1 cellular context compared by ENCODE assay signal in the genomic region with DNA sequence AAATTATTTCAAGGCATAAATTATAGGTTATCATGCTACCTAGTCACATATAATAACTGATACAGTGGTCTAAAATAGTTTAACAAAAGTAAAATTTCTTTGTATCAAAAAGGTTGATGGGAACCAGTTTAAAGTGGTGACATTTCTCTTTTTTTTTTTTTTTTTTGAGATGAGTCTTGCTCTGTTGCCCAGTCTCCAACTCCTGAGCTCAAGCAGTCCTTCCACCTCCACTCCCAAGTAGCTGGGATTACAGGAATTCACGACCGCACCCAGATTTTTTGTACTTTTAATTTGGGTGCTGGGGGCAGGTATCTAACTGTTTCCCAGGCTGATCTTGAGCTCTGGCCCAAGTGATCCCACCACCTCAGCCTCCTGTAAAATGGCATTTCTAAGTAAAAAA.
TF ChIP-seq lines count a peak whose summit lies in the region.

No MANE protein-coding gene starts in this region.

TF ChIP-seq in GM12878, 131 proteins besides CTCF, POLR2A, EP300 and RAD21 (continued from another document):
- TF ChIP-seq, protein P1, sequence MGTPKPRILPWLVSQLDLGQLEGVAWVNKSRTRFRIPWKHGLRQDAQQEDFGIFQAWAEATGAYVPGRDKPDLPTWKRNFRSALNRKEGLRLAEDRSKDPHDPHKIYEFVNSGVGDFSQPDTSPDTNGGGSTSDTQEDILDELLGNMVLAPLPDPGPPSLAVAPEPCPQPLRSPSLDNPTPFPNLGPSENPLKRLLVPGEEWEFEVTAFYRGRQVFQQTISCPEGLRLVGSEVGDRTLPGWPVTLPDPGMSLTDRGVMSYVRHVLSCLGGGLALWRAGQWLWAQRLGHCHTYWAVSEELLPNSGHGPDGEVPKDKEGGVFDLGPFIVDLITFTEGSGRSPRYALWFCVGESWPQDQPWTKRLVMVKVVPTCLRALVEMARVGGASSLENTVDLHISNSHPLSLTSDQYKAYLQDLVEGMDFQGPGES (IDR thresholded peaks at IDR 0.05) = no peak
- TF ChIP-seq, protein P2, sequence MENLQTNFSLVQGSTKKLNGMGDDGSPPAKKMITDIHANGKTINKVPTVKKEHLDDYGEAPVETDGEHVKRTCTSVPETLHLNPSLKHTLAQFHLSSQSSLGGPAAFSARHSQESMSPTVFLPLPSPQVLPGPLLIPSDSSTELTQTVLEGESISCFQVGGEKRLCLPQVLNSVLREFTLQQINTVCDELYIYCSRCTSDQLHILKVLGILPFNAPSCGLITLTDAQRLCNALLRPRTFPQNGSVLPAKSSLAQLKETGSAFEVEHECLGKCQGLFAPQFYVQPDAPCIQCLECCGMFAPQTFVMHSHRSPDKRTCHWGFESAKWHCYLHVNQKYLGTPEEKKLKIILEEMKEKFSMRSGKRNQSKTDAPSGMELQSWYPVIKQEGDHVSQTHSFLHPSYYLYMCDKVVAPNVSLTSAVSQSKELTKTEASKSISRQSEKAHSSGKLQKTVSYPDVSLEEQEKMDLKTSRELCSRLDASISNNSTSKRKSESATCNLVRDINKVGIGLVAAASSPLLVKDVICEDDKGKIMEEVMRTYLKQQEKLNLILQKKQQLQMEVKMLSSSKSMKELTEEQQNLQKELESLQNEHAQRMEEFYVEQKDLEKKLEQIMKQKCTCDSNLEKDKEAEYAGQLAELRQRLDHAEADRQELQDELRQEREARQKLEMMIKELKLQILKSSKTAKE (IDR thresholded peaks at IDR 0.05; ENCODE audit: low read depth, poor library complexity, severe bottlenecking) = no peak
- TF ChIP-seq RBBP5 (conservative IDR thresholded peaks at IDR 0.05) = no peak
- TF ChIP-seq, protein P3, sequence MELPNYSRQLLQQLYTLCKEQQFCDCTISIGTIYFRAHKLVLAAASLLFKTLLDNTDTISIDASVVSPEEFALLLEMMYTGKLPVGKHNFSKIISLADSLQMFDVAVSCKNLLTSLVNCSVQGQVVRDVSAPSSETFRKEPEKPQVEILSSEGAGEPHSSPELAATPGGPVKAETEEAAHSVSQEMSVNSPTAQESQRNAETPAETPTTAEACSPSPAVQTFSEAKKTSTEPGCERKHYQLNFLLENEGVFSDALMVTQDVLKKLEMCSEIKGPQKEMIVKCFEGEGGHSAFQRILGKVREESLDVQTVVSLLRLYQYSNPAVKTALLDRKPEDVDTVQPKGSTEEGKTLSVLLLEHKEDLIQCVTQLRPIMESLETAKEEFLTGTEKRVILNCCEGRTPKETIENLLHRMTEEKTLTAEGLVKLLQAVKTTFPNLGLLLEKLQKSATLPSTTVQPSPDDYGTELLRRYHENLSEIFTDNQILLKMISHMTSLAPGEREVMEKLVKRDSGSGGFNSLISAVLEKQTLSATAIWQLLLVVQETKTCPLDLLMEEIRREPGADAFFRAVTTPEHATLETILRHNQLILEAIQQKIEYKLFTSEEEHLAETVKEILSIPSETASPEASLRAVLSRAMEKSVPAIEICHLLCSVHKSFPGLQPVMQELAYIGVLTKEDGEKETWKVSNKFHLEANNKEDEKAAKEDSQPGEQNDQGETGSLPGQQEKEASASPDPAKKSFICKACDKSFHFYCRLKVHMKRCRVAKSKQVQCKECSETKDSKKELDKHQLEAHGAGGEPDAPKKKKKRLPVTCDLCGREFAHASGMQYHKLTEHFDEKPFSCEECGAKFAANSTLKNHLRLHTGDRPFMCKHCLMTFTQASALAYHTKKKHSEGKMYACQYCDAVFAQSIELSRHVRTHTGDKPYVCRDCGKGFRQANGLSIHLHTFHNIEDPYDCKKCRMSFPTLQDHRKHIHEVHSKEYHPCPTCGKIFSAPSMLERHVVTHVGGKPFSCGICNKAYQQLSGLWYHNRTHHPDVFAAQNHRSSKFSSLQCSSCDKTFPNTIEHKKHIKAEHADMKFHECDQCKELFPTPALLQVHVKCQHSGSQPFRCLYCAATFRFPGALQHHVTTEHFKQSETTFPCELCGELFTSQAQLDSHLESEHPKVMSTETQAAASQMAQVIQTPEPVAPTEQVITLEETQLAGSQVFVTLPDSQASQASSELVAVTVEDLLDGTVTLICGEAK (IDR thresholded peaks at IDR 0.05; ENCODE audit: borderline replicate concordance) = no peak
- TF ChIP-seq SMARCA5 (IDR thresholded peaks at IDR 0.05) = no peak
- TF ChIP-seq, protein P4, sequence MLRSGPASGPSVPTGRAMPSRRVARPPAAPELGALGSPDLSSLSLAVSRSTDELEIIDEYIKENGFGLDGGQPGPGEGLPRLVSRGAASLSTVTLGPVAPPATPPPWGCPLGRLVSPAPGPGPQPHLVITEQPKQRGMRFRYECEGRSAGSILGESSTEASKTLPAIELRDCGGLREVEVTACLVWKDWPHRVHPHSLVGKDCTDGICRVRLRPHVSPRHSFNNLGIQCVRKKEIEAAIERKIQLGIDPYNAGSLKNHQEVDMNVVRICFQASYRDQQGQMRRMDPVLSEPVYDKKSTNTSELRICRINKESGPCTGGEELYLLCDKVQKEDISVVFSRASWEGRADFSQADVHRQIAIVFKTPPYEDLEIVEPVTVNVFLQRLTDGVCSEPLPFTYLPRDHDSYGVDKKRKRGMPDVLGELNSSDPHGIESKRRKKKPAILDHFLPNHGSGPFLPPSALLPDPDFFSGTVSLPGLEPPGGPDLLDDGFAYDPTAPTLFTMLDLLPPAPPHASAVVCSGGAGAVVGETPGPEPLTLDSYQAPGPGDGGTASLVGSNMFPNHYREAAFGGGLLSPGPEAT (IDR thresholded peaks at IDR 0.05; ENCODE audit: low read depth) = no peak
- no peak for TF ChIP-seq MXI1 (IDR thresholded peaks at IDR 0.05; ENCODE audit: low read depth, low read length)
- no peak for TF ChIP-seq CBX5 (IDR thresholded peaks at IDR 0.05; ENCODE audit: low read depth)
- no peak for TF ChIP-seq SREBF2 (IDR thresholded peaks at IDR 0.05; ENCODE audit: low read length)
- no peak for TF ChIP-seq JUNB (IDR thresholded peaks at IDR 0.05)
- TF ChIP-seq BCL11A (IDR thresholded peaks at IDR 0.05; ENCODE audit: low read depth, low read length) = no peak
- TF ChIP-seq TARDBP (IDR thresholded peaks at IDR 0.05; ENCODE audit: borderline replicate concordance) = no peak
- TF ChIP-seq, protein P5, sequence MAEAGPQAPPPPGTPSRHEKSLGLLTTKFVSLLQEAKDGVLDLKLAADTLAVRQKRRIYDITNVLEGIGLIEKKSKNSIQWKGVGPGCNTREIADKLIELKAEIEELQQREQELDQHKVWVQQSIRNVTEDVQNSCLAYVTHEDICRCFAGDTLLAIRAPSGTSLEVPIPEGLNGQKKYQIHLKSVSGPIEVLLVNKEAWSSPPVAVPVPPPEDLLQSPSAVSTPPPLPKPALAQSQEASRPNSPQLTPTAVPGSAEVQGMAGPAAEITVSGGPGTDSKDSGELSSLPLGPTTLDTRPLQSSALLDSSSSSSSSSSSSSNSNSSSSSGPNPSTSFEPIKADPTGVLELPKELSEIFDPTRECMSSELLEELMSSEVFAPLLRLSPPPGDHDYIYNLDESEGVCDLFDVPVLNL (IDR thresholded peaks at IDR 0.05; ENCODE audit: low read depth, low read length) = no peak
- no peak for TF ChIP-seq IRF4 (IDR thresholded peaks at IDR 0.05; ENCODE audit: low read depth, low read length)
- no peak for TF ChIP-seq NR2F1 (conservative IDR thresholded peaks at IDR 0.05)
